28 cellular contexts compared by ENCODE assay signal in genomic region chr14:93643127-93643526, GRCh38.
"Had no signal": no experiment of that assay in that cellular context is flagged by ENCODE, and none has a peak within 500 bp of the region (broad histone marks: within the 10 kb centered on the region; RNA-seq: fewer than 3 reads in every experiment).

No MANE protein-coding gene starts in this region.

- H3K4me1 ChIP-seq: Peyer's patch, SJCRH30 had no signal

- DNase-seq: Kasumi-1; MM.1S; MV-4-11; NCI-H1048; NCI-H1105 treated with DMSO at 0.1 percent for 48 hours; NCI-H1417 treated with DMSO at 0.1 percent for 48 hours; NCI-H146; NCI-H1694 treated with DMSO at 0.1 percent for 48 hours; NCI-H1930; NCI-H2081; NCI-H2107; NCI-H2227 treated with DMSO at 0.1 percent for 48 hours; NCI-H524; NCI-H526 treated with DMSO at 0.1 percent for 48 hours; NCI-H748 treated with DMSO at 0.1 percent for 48 hours; NK-92 treated with Interleukin-12 subunit alpha and Interleukin-12 subunit beta, amount 100 ng/mL, for 24 hours; OCI-M1; PC-9; Peyer's patch; SHP77 treated with DMSO at 0.1 percent for 48 hours; SJCRH30; T-helper 1 cell had no signal

- H3K27ac Mint-ChIP-seq: IgD-negative memory B cell had no signal

- H3K4me3 ChIP-seq: K562, PC-9, Peyer's patch, SJCRH30 had no signal

- H3K4me2 ChIP-seq: KMS-11, PC-9 had no signal

- H2AFZ ChIP-seq: PC-9 had no signal

- H3K9me3 ChIP-seq: Peyer's patch, SJCRH30 had no signal

- H3K27me3 ChIP-seq: Peyer's patch, SJCRH30 had no signal

- H3K4me3 Mint-ChIP-seq: IgD-negative memory B cell had no signal

- H3K36me3 ChIP-seq: Peyer's patch, SJCRH30 had no signal

- H3K27ac ChIP-seq: HL-60, KMS-11, PC-9, Peyer's patch, SJCRH30 had no signal

- H3K4me1 Mint-ChIP-seq: IgD-negative memory B cell had no signal

- ATAC-seq: K562, Right ventricle myocardium inferior, SK-N-SH treated with all-trans-retinoic acid at 6 μM for 48 hours had no signal

- H3K9ac ChIP-seq: KMS-11 had no signal
